Comparison of ENCODE assay signal across 24 cellular contexts in genomic region chr17:33905338-33905800, GRCh38.
DNase-seq lines count a peak whose midpoint lies in the region; ATAC-seq, FAIRE-seq and TF ChIP-seq lines count a peak whose summit lies in the region.
"Had no signal": no experiment of that assay in that cellular context is flagged by ENCODE, and none has a peak within 500 bp of the region (broad histone marks: within the 10 kb centered on the region; RNA-seq: fewer than 3 reads in every experiment).

No MANE protein-coding gene starts in this region.

- intact Hi-C loops in K562 (cut with micrococcal nuclease): loop anchor here (2.0 kb wide), 1 partner anchor 17 kb away; no protein-coding TSS in a partner anchor

- in situ Hi-C loops in K562 (cut with MboI): no loop called here

- no peak overlapping the region for H3K4ac ChIP-seq in mesendoderm (ENCODE audit: low read depth, low read length)
- no peak overlapping the region for H3K4ac ChIP-seq in mesenchymal stem cell (ENCODE audit: low read depth in 1 of 2, low read length in 2 of 2)

- H3K56ac ChIP-seq in mesendoderm (ENCODE audit: low read length): no peak overlapping the region

- no peak for TF ChIP-seq RAD21 in K562 (CRISPR knock-in tag; conservative IDR thresholded peaks at IDR 0.05 in 1 of 2, IDR thresholded peaks at IDR 0.05 in 1 of 2)

- H3K9me3 ChIP-seq in CD8-positive, alpha-beta memory T cell (ENCODE audit: low read length): no peaks in the 10 kb centered on the region
- no peaks in the 10 kb centered on the region for H3K9me3 ChIP-seq in K562 (replicated peaks; ENCODE audit: control insufficient read depth, insufficient read depth, low read depth, low read length)
- no peaks in the 10 kb centered on the region for H3K9me3 ChIP-seq in mesenchymal stem cell (ENCODE audit: control insufficient read depth, low read length)
- H3K9me3 ChIP-seq: BLaER1, HAP-1 had no signal

- no peaks in the 10 kb centered on the region for H3K9me3 Mint-ChIP-seq in CD8-positive, alpha-beta memory T cell
- H3K9me3 Mint-ChIP-seq: CD14-positive monocyte had no signal

- no peak overlapping the region for H4K91ac ChIP-seq in mesenchymal stem cell (ENCODE audit: low read length)

- H4K5ac ChIP-seq in mesendoderm (ENCODE audit: low read length): no peak overlapping the region

- no peak overlapping the region for H2BK12ac ChIP-seq in mesenchymal stem cell (ENCODE audit: low read length in 2 of 2)

- no peaks in the 10 kb centered on the region for H3K36me3 ChIP-seq in CD8-positive, alpha-beta memory T cell (ENCODE audit: insufficient read depth, low read length)
- H3K36me3 ChIP-seq in K562 (ENCODE audit: control insufficient read depth, insufficient read depth, low read length) (no peaks in the 10 kb centered on the region), mesendoderm (ENCODE audit: control insufficient read depth, insufficient read depth, low read length) (no peaks in the 10 kb centered on the region), mesenchymal stem cell (ENCODE audit: control insufficient read depth in 1 of 2, insufficient read depth in 2 of 2, low read depth in 1 of 2, low read length in 2 of 2) (no peaks in the 10 kb centered on the region)
- H3K36me3 ChIP-seq: BLaER1, HAP-1 had no signal

- H2BK120ac ChIP-seq in mesendoderm (ENCODE audit: low read depth, low read length): no peak overlapping the region
- H2BK120ac ChIP-seq in mesenchymal stem cell (ENCODE audit: low read depth, low read length): no peak overlapping the region

- no peaks in the 10 kb centered on the region for H4K20me1 ChIP-seq in K562 (replicated peaks; ENCODE audit: control insufficient read depth, insufficient read depth, low read length)
- H4K20me1 ChIP-seq: BLaER1 had no signal

- peak; percentile 97 for FAIRE-seq in K562 (lab: Jason Lieb, UNC)
- FAIRE-seq: G401.6, GM12891, GM19239, HepG2, HTR-8/SVneo had no signal

- H3K27me3 Mint-ChIP-seq in CD8-positive, alpha-beta memory T cell: peaks cover 4 to 21% of the 10 kb centered on the region in 2 donors

- POLR2A ChIA-PET in CD8-positive, alpha-beta memory T cell (lab: Charles Lee): no interaction called here
- POLR2A ChIA-PET in K562 (lab: Yijun Ruan, JAX): interaction anchor here (0.6 to 2.5 kb wide), 8 partner anchors 9 to 350 kb away, joined by 3 to 21 read pairs (median 5); no protein-coding TSS in a partner anchor

- H3K27ac Mint-ChIP-seq in CD8-positive, alpha-beta memory T cell: no peak overlapping the region
- H3K27ac Mint-ChIP-seq: CD14-positive monocyte; CD4-positive, alpha-beta memory T cell; IgD-negative memory B cell had no signal

- H3K4me3 ChIP-seq in CD8-positive, alpha-beta memory T cell (ENCODE audit: low read length): no peak overlapping the region
- H3K4me3 ChIP-seq in K562 (no peak overlapping the region), mesendoderm (ENCODE audit: low read length) (no peak overlapping the region), mesenchymal stem cell (ENCODE audit: insufficient read depth in 1 of 2, low read depth in 1 of 2, low read length in 2 of 2) (no peak overlapping the region)
- H3K4me3 ChIP-seq: BLaER1, GM23248, HAP-1 had no signal

- H2BK15ac ChIP-seq in mesendoderm (replicated peaks; ENCODE audit: low read depth): no peak overlapping the region
- H2BK15ac ChIP-seq in mesenchymal stem cell (ENCODE audit: low read depth, poor library complexity, severe bottlenecking): no peak overlapping the region

- H2BK5ac ChIP-seq in mesendoderm (ENCODE audit: low read length): no peak overlapping the region
- no peak overlapping the region for H2BK5ac ChIP-seq in mesenchymal stem cell (ENCODE audit: low read depth, low read length, poor library complexity, severe bottlenecking)

- 4% methylated on average over 3 of the region's 3 CpGs for WGBS in K562 (ENCODE audit: insufficient coverage, low coverage, missing lambda C conversion rate)
- WGBS in mesendoderm (ENCODE audit: extremely low coverage, insufficient coverage, low lambda C conversion rate): no CpG with 5 or more reads among the region's 3 CpGs
- WGBS in mesenchymal stem cell: 63% methylated on average over 2 of the region's 3 CpGs

- peak overlapping the region in 1 of 2 experiments; percentile 45; a peak in 2 of 4 replicates for H3K9ac ChIP-seq in K562 (ENCODE audit: insufficient read depth in 1 of 2, low read depth in 2 of 2, low read length in 2 of 2)
- no peak overlapping the region for H3K9ac ChIP-seq in mesendoderm (ENCODE audit: low read length)
- H3K9ac ChIP-seq in mesenchymal stem cell (ENCODE audit: low read length): no peak overlapping the region
- H3K9ac ChIP-seq: BLaER1, GM23248 had no signal

- H3K18ac ChIP-seq in mesendoderm (ENCODE audit: low read length) (no peak overlapping the region), mesenchymal stem cell (ENCODE audit: low read depth in 1 of 2, low read length in 2 of 2) (no peak overlapping the region)

- no peak overlapping the region for H2AFZ ChIP-seq in K562 (ENCODE audit: low read depth, low read length)
- no peak overlapping the region for H2AFZ ChIP-seq in mesenchymal stem cell (ENCODE audit: low read depth, low read length)
- H2AFZ ChIP-seq: GM23248 had no signal

- no peaks in the 10 kb centered on the region for H3K79me1 ChIP-seq in mesendoderm (ENCODE audit: low read length)
- no peaks in the 10 kb centered on the region for H3K79me1 ChIP-seq in mesenchymal stem cell (replicated peaks; ENCODE audit: low read length, poor library complexity, severe bottlenecking)

- no peaks in the 10 kb centered on the region for H3K27me3 ChIP-seq in CD8-positive, alpha-beta memory T cell (ENCODE audit: insufficient read depth, low read length, poor library complexity, severe bottlenecking)
- H3K27me3 ChIP-seq in K562 (ENCODE audit: control insufficient read depth in 2 of 2, insufficient read depth in 2 of 2, low read length in 2 of 2) (no peaks in the 10 kb centered on the region), mesendoderm (ENCODE audit: insufficient read depth, low read length, poor library complexity) (no peaks in the 10 kb centered on the region), mesenchymal stem cell (ENCODE audit: control insufficient read depth in 1 of 2, insufficient read depth in 1 of 2, low read length in 2 of 2) (no peaks in the 10 kb centered on the region)
- H3K27me3 ChIP-seq: BLaER1 had no signal

- no peak for DNase-seq in CD8-positive, alpha-beta memory T cell
- DNase-seq in NCI-H526 (lab: John Stamatoyannopoulos, UW) (peak; percentile 82 to 89), K562 (ENCODE audit: extremely low read depth in 1 of 4, low spot score in 3 of 4) (peak; percentile 79 to 94 (median 85)), mesendoderm (peak; percentile 52), mesenchymal stem cell (no peak)
- DNase-seq: 8988T; CD4-positive, alpha-beta memory T cell; COR-L47; DMS 273 treated with DMSO at 0.1 percent for 48 hours; DMS53; DND-41; EL; GM23248 had no signal

- no TSS peak for BruUV-seq in K562 (replicated peaks; lab: Mats Ljungman, UMichigan)

- no peaks in the 10 kb centered on the region for H3K36me3 Mint-ChIP-seq in CD8-positive, alpha-beta memory T cell
- H3K36me3 Mint-ChIP-seq: CD14-positive monocyte; CD4-positive, alpha-beta memory T cell; IgD-negative memory B cell had no signal

- CTCF ChIA-PET in CD8-positive, alpha-beta memory T cell (lab: Charles Lee): no interaction called here
- CTCF ChIA-PET in K562 (lab: Yijun Ruan, JAX; ENCODE audit: low intra/inter-chr PET ratio): no interaction called here

- no peak overlapping the region for H3K4me3 Mint-ChIP-seq in CD8-positive, alpha-beta memory T cell
- H3K4me3 Mint-ChIP-seq: CD14-positive monocyte; CD4-positive, alpha-beta memory T cell; IgD-negative memory B cell had no signal

- H3K4me1 Mint-ChIP-seq in CD8-positive, alpha-beta memory T cell: no peaks in the 10 kb centered on the region
- H3K4me1 Mint-ChIP-seq: CD14-positive monocyte; CD4-positive, alpha-beta memory T cell; IgD-negative memory B cell had no signal

- no peak overlapping the region for H3K14ac ChIP-seq in mesenchymal stem cell (ENCODE audit: low read length in 2 of 2)

- H4K8ac ChIP-seq in mesendoderm (ENCODE audit: low read depth, low read length) (no peak overlapping the region), mesenchymal stem cell (ENCODE audit: low read length) (no peak overlapping the region)

- H3K27ac ChIP-seq in CD8-positive, alpha-beta memory T cell (ENCODE audit: low read depth, low read length): peak overlapping the region; percentile 11
- H3K27ac ChIP-seq in K562 (ENCODE audit: extremely low read depth, low read depth, low read length) (peak overlapping the region; percentile 81), mesendoderm (ENCODE audit: low read depth, low read length) (no peak overlapping the region), mesenchymal stem cell (ENCODE audit: low read length, poor library complexity, severe bottlenecking) (no peak overlapping the region)
- H3K27ac ChIP-seq: BLaER1, GM23248 had no signal

- H3K79me2 ChIP-seq in K562 (ENCODE audit: control insufficient read depth, insufficient read depth, low read length) (no peaks in the 10 kb centered on the region), mesendoderm (ENCODE audit: control insufficient read depth, insufficient read depth, low read length) (no peaks in the 10 kb centered on the region)

- H3K4me1 ChIP-seq in CD8-positive, alpha-beta memory T cell (ENCODE audit: insufficient read depth, low read length): no peaks in the 10 kb centered on the region
- H3K4me1 ChIP-seq in K562 (replicated peaks in 1 of 2; ENCODE audit: control insufficient read depth in 2 of 2, insufficient read depth in 2 of 2, low read length in 2 of 2): peaks cover 34 to 89% of the 10 kb centered on the region in 2 experiments; a peak in 4 of 5 replicates
- H3K4me1 ChIP-seq in mesendoderm (ENCODE audit: control insufficient read depth, low read depth, low read length): peaks cover 3% of the 10 kb centered on the region
- no peaks in the 10 kb centered on the region for H3K4me1 ChIP-seq in mesenchymal stem cell (ENCODE audit: control insufficient read depth, insufficient read depth, low read depth, low read length)
- H3K4me1 ChIP-seq: HAP-1 had no signal

- H3K4me2 ChIP-seq in K562 (ENCODE audit: insufficient read depth, low read length) (peak overlapping the region; percentile 68), mesendoderm (ENCODE audit: low read length) (no peak overlapping the region), mesenchymal stem cell (ENCODE audit: low read length, poor library complexity, severe bottlenecking) (no peak overlapping the region)
- H3K4me2 ChIP-seq: BLaER1 had no signal

- H3K23ac ChIP-seq in mesendoderm (ENCODE audit: low read length) (no peak overlapping the region), mesenchymal stem cell (ENCODE audit: low read length in 2 of 2) (no peak overlapping the region)

- no peak for TF ChIP-seq POLR2A in K562 (conservative IDR thresholded peaks at IDR 0.05)

- H2AK5ac ChIP-seq in mesendoderm (ENCODE audit: low read length) (no peak overlapping the region), mesenchymal stem cell (ENCODE audit: low read length, severe bottlenecking) (no peak overlapping the region)

- TF ChIP-seq EP300 in K562 (IDR thresholded peaks at IDR 0.05; ENCODE audit: low read length): peak; percentile 99

- no peak; a peak in 1 of 6 replicates for TF ChIP-seq CTCF in K562 (IDR thresholded peaks at IDR 0.05 in 2 of 3, conservative IDR thresholded peaks at IDR 0.05 in 1 of 3; ENCODE audit: insufficient read depth in 2 of 3, low read depth in 1 of 3, low read length in 3 of 3)

- H3K9me1 ChIP-seq in K562 (ENCODE audit: control insufficient read depth, insufficient read depth, low read length): no peaks in the 10 kb centered on the region

- ATAC-seq in K562 (peak; percentile 92), HG02885 (IDR thresholded peaks at IDR 0.05; ENCODE audit: poor library complexity, unreplicated experiment) (no peak), HG03108 (IDR thresholded peaks at IDR 0.05; ENCODE audit: unreplicated experiment) (no peak)
- ATAC-seq: HepG2 had no signal

Comparison
In these comparisons a context has a peak if more than half of its experiments do, and no peak if none do; other contexts are left out.
1. DNase-seq: peak in NCI-H526 (2 of 2), K562 (4 of 4) and mesendoderm (single experiment); none in CD8-positive, alpha-beta memory T cell (0 of 5) and mesenchymal stem cell (single experiment).
2. H3K27ac ChIP-seq: peak in CD8-positive, alpha-beta memory T cell (single experiment) and K562 (single experiment); none in mesendoderm (single experiment) and mesenchymal stem cell (single experiment).